In the genomic region with DNA sequence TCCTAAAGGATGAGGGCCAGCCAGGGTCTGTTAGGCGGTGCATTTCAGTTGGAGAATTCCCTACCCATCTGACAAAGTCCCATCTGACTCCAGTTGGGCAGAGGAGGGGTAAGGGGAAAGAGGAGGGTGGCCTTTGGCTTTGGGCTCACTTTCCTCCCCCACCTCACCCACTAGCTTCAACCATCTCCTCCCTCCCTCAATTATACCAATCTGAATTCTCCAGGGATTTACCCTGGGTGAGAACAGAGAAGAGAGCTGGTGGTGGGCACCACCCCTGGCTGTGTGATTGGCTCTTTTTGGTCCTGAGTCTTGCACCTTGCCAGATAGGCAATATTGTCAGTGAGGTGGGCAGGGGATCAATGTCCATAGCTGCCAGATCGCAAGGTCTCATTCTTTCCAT, we compare ENCODE assay signal across 2 cellular contexts.
A peak's percentile ranks its signal among the peaks of the same experiment; 100 is the strongest.
TF ChIP-seq lines count a peak whose summit lies in the region.

No MANE protein-coding gene starts in this region.

TF ChIP-seq in WTC11, 78 proteins besides CTCF, POLR2A, EP300 and RAD21 (continues in another document):
- TF ChIP-seq PRRX2 (CRISPR knock-in tag; IDR thresholded peaks at IDR 0.05) (no peak), ZBTB21 (CRISPR knock-in tag; IDR thresholded peaks at IDR 0.05; ENCODE audit: borderline replicate concordance) (no peak), TP53 (CRISPR knock-in tag; IDR thresholded peaks at IDR 0.05) (no peak), ZNF219 (CRISPR knock-in tag; IDR thresholded peaks at IDR 0.05; ENCODE audit: borderline replicate concordance) (no peak), ZNF423 (CRISPR knock-in tag; IDR thresholded peaks at IDR 0.05) (no peak), TCF7 (CRISPR knock-in tag; IDR thresholded peaks at IDR 0.05; ENCODE audit: low read depth) (no peak), PREB (CRISPR knock-in tag; IDR thresholded peaks at IDR 0.05; ENCODE audit: borderline replicate concordance) (no peak)
- TF ChIP-seq, protein P1, sequence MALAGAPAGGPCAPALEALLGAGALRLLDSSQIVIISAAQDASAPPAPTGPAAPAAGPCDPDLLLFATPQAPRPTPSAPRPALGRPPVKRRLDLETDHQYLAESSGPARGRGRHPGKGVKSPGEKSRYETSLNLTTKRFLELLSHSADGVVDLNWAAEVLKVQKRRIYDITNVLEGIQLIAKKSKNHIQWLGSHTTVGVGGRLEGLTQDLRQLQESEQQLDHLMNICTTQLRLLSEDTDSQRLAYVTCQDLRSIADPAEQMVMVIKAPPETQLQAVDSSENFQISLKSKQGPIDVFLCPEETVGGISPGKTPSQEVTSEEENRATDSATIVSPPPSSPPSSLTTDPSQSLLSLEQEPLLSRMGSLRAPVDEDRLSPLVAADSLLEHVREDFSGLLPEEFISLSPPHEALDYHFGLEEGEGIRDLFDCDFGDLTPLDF (CRISPR knock-in tag; IDR thresholded peaks at IDR 0.05), result no peak
- TF ChIP-seq, protein P2, sequence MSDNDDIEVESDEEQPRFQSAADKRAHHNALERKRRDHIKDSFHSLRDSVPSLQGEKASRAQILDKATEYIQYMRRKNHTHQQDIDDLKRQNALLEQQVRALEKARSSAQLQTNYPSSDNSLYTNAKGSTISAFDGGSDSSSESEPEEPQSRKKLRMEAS (CRISPR knock-in tag; IDR thresholded peaks at IDR 0.05), result no peak
- TF ChIP-seq, protein P3, sequence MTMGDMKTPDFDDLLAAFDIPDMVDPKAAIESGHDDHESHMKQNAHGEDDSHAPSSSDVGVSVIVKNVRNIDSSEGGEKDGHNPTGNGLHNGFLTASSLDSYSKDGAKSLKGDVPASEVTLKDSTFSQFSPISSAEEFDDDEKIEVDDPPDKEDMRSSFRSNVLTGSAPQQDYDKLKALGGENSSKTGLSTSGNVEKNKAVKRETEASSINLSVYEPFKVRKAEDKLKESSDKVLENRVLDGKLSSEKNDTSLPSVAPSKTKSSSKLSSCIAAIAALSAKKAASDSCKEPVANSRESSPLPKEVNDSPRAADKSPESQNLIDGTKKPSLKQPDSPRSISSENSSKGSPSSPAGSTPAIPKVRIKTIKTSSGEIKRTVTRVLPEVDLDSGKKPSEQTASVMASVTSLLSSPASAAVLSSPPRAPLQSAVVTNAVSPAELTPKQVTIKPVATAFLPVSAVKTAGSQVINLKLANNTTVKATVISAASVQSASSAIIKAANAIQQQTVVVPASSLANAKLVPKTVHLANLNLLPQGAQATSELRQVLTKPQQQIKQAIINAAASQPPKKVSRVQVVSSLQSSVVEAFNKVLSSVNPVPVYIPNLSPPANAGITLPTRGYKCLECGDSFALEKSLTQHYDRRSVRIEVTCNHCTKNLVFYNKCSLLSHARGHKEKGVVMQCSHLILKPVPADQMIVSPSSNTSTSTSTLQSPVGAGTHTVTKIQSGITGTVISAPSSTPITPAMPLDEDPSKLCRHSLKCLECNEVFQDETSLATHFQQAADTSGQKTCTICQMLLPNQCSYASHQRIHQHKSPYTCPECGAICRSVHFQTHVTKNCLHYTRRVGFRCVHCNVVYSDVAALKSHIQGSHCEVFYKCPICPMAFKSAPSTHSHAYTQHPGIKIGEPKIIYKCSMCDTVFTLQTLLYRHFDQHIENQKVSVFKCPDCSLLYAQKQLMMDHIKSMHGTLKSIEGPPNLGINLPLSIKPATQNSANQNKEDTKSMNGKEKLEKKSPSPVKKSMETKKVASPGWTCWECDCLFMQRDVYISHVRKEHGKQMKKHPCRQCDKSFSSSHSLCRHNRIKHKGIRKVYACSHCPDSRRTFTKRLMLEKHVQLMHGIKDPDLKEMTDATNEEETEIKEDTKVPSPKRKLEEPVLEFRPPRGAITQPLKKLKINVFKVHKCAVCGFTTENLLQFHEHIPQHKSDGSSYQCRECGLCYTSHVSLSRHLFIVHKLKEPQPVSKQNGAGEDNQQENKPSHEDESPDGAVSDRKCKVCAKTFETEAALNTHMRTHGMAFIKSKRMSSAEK (CRISPR knock-in tag; IDR thresholded peaks at IDR 0.05; ENCODE audit: borderline replicate concordance), result no peak
- TF ChIP-seq, protein P4, sequence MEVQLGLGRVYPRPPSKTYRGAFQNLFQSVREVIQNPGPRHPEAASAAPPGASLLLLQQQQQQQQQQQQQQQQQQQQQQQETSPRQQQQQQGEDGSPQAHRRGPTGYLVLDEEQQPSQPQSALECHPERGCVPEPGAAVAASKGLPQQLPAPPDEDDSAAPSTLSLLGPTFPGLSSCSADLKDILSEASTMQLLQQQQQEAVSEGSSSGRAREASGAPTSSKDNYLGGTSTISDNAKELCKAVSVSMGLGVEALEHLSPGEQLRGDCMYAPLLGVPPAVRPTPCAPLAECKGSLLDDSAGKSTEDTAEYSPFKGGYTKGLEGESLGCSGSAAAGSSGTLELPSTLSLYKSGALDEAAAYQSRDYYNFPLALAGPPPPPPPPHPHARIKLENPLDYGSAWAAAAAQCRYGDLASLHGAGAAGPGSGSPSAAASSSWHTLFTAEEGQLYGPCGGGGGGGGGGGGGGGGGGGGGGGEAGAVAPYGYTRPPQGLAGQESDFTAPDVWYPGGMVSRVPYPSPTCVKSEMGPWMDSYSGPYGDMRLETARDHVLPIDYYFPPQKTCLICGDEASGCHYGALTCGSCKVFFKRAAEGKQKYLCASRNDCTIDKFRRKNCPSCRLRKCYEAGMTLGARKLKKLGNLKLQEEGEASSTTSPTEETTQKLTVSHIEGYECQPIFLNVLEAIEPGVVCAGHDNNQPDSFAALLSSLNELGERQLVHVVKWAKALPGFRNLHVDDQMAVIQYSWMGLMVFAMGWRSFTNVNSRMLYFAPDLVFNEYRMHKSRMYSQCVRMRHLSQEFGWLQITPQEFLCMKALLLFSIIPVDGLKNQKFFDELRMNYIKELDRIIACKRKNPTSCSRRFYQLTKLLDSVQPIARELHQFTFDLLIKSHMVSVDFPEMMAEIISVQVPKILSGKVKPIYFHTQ (CRISPR knock-in tag; IDR thresholded peaks at IDR 0.05), result no peak

TF ChIP-seq in HepG2, 621 proteins besides CTCF, POLR2A, EP300 and RAD21:
- TF ChIP-seq BRCA1 (CRISPR knock-in tag; IDR thresholded peaks at IDR 0.05), result no peak
- 0 out of 2 replicates have a peak, but pooled peaks have one; percentile 49 for TF ChIP-seq ZNF382 (CRISPR knock-in tag; IDR thresholded peaks at IDR 0.05; ENCODE audit: borderline replicate concordance)
- no peak for TF ChIP-seq ZNF549 (CRISPR knock-in tag; IDR thresholded peaks at IDR 0.05)
- no peak for TF ChIP-seq SAP130 (CRISPR knock-in tag; IDR thresholded peaks at IDR 0.05; ENCODE audit: low read depth)
- peak; percentile 72; the same call in 1 of the 2 replicates for TF ChIP-seq ZNF75D (CRISPR knock-in tag; IDR thresholded peaks at IDR 0.05; ENCODE audit: borderline replicate concordance)
- no peak for TF ChIP-seq RBFOX2 (IDR thresholded peaks at IDR 0.05; ENCODE audit: low read depth, low read length)
TF ChIP-seq in HepG2: peak in this region for 2.
